11 cellular contexts compared by ENCODE assay signal in genomic region chr18:66749030-66749429, GRCh38.
DNase-seq lines count a peak whose midpoint lies in the region; ATAC-seq and TF ChIP-seq lines count a peak whose summit lies in the region.
"Had no signal": no experiment of that assay in that cellular context is flagged by ENCODE, and none has a peak within 500 bp of the region (broad histone marks: within the 10 kb centered on the region; RNA-seq: fewer than 3 reads in every experiment).

No MANE protein-coding gene starts in this region.

- no peaks in the 10 kb centered on the region for H3K4me1 ChIP-seq in RWPE2 (ENCODE audit: insufficient read depth, poor library complexity, severe bottlenecking)
- H3K4me1 ChIP-seq: esophagus muscularis mucosa, Peyer's patch, psoas muscle had no signal

- no peak overlapping the region for H3K4me3 ChIP-seq in RWPE2 (ENCODE audit: severe bottlenecking)
- no peak overlapping the region for H3K4me3 ChIP-seq in fibroblast of pulmonary artery (replicated peaks; ENCODE audit: low read depth, low read length)
- H3K4me3 ChIP-seq: esophagus muscularis mucosa, Peyer's patch, psoas muscle had no signal

- TF ChIP-seq CTCF in RWPE2 (IDR thresholded peaks at IDR 0.05; ENCODE audit: poor library complexity, severe bottlenecking) (peak; percentile 22), fibroblast of pulmonary artery (IDR thresholded peaks at IDR 0.05; ENCODE audit: low read length, missing control alignments) (peak; percentile 30), osteocyte (IDR thresholded peaks at IDR 0.05) (peak; percentile 34)

- no peaks in the 10 kb centered on the region for H3K27me3 ChIP-seq in RWPE2 (ENCODE audit: insufficient read depth, poor library complexity, severe bottlenecking)
- H3K27me3 ChIP-seq: esophagus muscularis mucosa, Peyer's patch had no signal

- DNase-seq in HT1080 (ENCODE audit: low read depth), result peak; percentile 21
- no peak for DNase-seq in RWPE2 (ENCODE audit: low spot score)
- DNase-seq in fibroblast of pulmonary artery (ENCODE audit: low read depth), result peak; percentile 53
- no peak for DNase-seq in osteocyte (ENCODE audit: extremely low spot score, unreplicated experiment)
- DNase-seq in UCSD-AML1 (lab: John Stamatoyannopoulos, UW; ENCODE audit: unreplicated experiment), result no peak
- DNase-seq in activated T-helper 2 cell treated with anti-CD3 and anti-CD28 coated beads, Interferon-gamma antibody, Interleukin-2, Interleukin-4, amounts not matched to agents 10 μg/mL and 5 μg/mL and 100 μg/mL, durations not matched to agents 14 hours and 24 hours and 36 hours (ENCODE audit: low spot score), result no peak
- DNase-seq in activated CD4-positive, alpha-beta T cell treated with anti-CD3 and anti-CD28 coated beads for 1 hour, result no peak
- DNase-seq: activated naive CD4-positive, alpha-beta T cell treated with Interleukin-2 at 50 U/mL for 16 hours; Peyer's patch; psoas muscle had no signal

- no peak overlapping the region for H3K27ac ChIP-seq in RWPE2 (ENCODE audit: poor library complexity, severe bottlenecking)
- H3K27ac ChIP-seq: esophagus muscularis mucosa, Peyer's patch, psoas muscle had no signal

- H3K36me3 ChIP-seq in RWPE2 (ENCODE audit: low read depth), result no peaks in the 10 kb centered on the region
- H3K36me3 ChIP-seq: esophagus muscularis mucosa, Peyer's patch had no signal

- H3K9me3 Mint-ChIP-seq in osteocyte (ENCODE audit: unreplicated experiment), result no peaks in the 10 kb centered on the region
- H3K9me3 Mint-ChIP-seq in activated T-helper 2 cell treated with anti-CD3 and anti-CD28 coated beads, Interferon-gamma antibody, Interleukin-2, Interleukin-4, amounts not matched to agents 10 μg/mL and 5 μg/mL and 100 μg/mL, durations not matched to agents 14 hours and 24 hours and 36 hours, result peaks cover 7% of the 10 kb centered on the region

- intact Hi-C loops in activated T-helper 2 cell treated with anti-CD3 and anti-CD28 coated beads, Interferon-gamma antibody, Interleukin-2, Interleukin-4, amounts not matched to agents 10 μg/mL and 5 μg/mL and 100 μg/mL, durations not matched to agents 14 hours and 24 hours and 36 hours (cut with micrococcal nuclease), result no loop called here

- H3K4me1 Mint-ChIP-seq in osteocyte (ENCODE audit: unreplicated experiment), result peaks cover 2% of the 10 kb centered on the region
- no peaks in the 10 kb centered on the region for H3K4me1 Mint-ChIP-seq in activated T-helper 2 cell treated with anti-CD3 and anti-CD28 coated beads, Interferon-gamma antibody, Interleukin-2, Interleukin-4, amounts not matched to agents 10 μg/mL and 5 μg/mL and 100 μg/mL, durations not matched to agents 14 hours and 24 hours and 36 hours (ENCODE audit: low read depth)

- no peak overlapping the region for H3K4me3 Mint-ChIP-seq in osteocyte (ENCODE audit: unreplicated experiment)
- no peak overlapping the region for H3K4me3 Mint-ChIP-seq in activated T-helper 2 cell treated with anti-CD3 and anti-CD28 coated beads, Interferon-gamma antibody, Interleukin-2, Interleukin-4, amounts not matched to agents 10 μg/mL and 5 μg/mL and 100 μg/mL, durations not matched to agents 14 hours and 24 hours and 36 hours (ENCODE audit: low read depth)

- H3K27ac Mint-ChIP-seq in osteocyte (ENCODE audit: unreplicated experiment), result no peak overlapping the region
- no peak overlapping the region for H3K27ac Mint-ChIP-seq in activated T-helper 2 cell treated with anti-CD3 and anti-CD28 coated beads, Interferon-gamma antibody, Interleukin-2, Interleukin-4, amounts not matched to agents 10 μg/mL and 5 μg/mL and 100 μg/mL, durations not matched to agents 14 hours and 24 hours and 36 hours

- H3K27me3 Mint-ChIP-seq in osteocyte (ENCODE audit: unreplicated experiment), result peaks cover 8% of the 10 kb centered on the region
- no peaks in the 10 kb centered on the region for H3K27me3 Mint-ChIP-seq in activated T-helper 2 cell treated with anti-CD3 and anti-CD28 coated beads, Interferon-gamma antibody, Interleukin-2, Interleukin-4, amounts not matched to agents 10 μg/mL and 5 μg/mL and 100 μg/mL, durations not matched to agents 14 hours and 24 hours and 36 hours (ENCODE audit: low read depth)

- no peaks in the 10 kb centered on the region for H3K9me3 ChIP-seq in RWPE2 (ENCODE audit: severe bottlenecking)
- H3K9me3 ChIP-seq: esophagus muscularis mucosa, Peyer's patch, psoas muscle had no signal

- H3K36me3 Mint-ChIP-seq in osteocyte (ENCODE audit: unreplicated experiment), result no peaks in the 10 kb centered on the region
- H3K36me3 Mint-ChIP-seq in activated T-helper 2 cell treated with anti-CD3 and anti-CD28 coated beads, Interferon-gamma antibody, Interleukin-2, Interleukin-4, amounts not matched to agents 10 μg/mL and 5 μg/mL and 100 μg/mL, durations not matched to agents 14 hours and 24 hours and 36 hours (ENCODE audit: low read depth), result no peaks in the 10 kb centered on the region

- no peak for ATAC-seq in RWPE2 (ENCODE audit: low read depth)
- ATAC-seq: psoas muscle had no signal

Comparison
In these comparisons a context has a peak if more than half of its experiments do, and no peak if none do; other contexts are left out.
1. DNase-seq: peak in HT1080 (single experiment) and fibroblast of pulmonary artery (single experiment); none in RWPE2 (single experiment), osteocyte (single experiment), UCSD-AML1 (single experiment), activated T-helper 2 cell treated with anti-CD3 and anti-CD28 coated beads, Interferon-gamma antibody, Interleukin-2, Interleukin-4, amounts not matched to agents 10 μg/mL and 5 μg/mL and 100 μg/mL, durations not matched to agents 14 hours and 24 hours and 36 hours (single experiment) and activated CD4-positive, alpha-beta T cell treated with anti-CD3 and anti-CD28 coated beads for 1 hour (single experiment).
2. Peak in every context shown above with its lines, with median percentiles within 50 percentile points of each other: CTCF ChIP-seq.